In the genomic region with DNA sequence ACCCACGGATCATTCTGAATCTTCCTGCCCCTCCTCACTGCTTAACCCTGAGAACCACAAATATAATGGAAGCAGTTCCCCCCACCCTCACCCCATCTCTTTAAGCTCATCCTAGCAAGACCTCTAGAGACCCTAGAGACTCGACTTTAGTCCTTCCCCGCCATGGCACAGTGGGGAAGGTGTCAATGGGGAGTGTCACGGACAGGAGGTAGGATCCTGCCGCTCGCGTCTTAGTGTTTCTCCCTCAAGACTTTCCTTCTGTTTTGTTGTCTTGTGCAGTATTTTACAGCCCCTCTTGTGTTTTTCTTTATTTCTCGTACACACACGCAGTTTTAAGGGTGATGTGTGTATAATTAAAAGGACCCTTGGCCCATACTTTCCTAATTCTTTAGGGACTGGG, we compare ENCODE assay signal across 8 cellular contexts. TPM values are rescaled to one million over a fixed set of nuclear protein-coding genes. Genes with fewer than 3 reads are reported as not detected.
DNase-seq lines count a peak whose midpoint lies in the region; ATAC-seq and TF ChIP-seq lines count a peak whose summit lies in the region.

No MANE protein-coding gene starts in this region.

- H3K36me3 ChIP-seq in heart right ventricle (peaks cover 0 to 63% (median 16%) of the 10 kb centered on the region in 9 donors), mammary epithelial cell (ENCODE audit: insufficient read depth, low read length) (peaks cover 3% of the 10 kb centered on the region), muscle layer of colon (ENCODE audit: insufficient read depth, low read length) (peaks cover 32% of the 10 kb centered on the region), uterus (no peaks in the 10 kb centered on the region)

- CTCF ChIA-PET in mammary epithelial cell (lab: Charles Lee; ENCODE audit: low non-redundant PET) = interaction anchor here (1.0 kb wide), 1 partner anchor 13 kb away, joined by 5 read pairs; no protein-coding TSS in a partner anchor

- H3K9ac ChIP-seq in mammary epithelial cell (ENCODE audit: insufficient read depth, low read length) = peak overlapping the region; percentile 18
- H3K9ac ChIP-seq in muscle layer of colon (ENCODE audit: low read length) = peak overlapping the region; percentile 96

- WGBS in heart right ventricle, 2 donors = 82 to 84% methylated on average over 9 of the region's 9 CpGs
- WGBS in mammary epithelial cell (ENCODE audit: low coverage, missing lambda C conversion rate) = 82% methylated on average over 8 of the region's 9 CpGs

- H3K27ac ChIP-seq in heart right ventricle = peak overlapping the region in 9 of 10 donors; percentile 92 to 99 (median 97)
- H3K27ac ChIP-seq in mammary epithelial cell (ENCODE audit: insufficient read depth, low read depth, low read length) = peak overlapping the region; percentile 87
- H3K27ac ChIP-seq in muscle layer of colon (ENCODE audit: low read depth, low read length) = peak overlapping the region; percentile 88
- peak overlapping the region; percentile 93 to 95 for H3K27ac ChIP-seq in uterus

- no peak for TF ChIP-seq POLR2A in uterus (IDR thresholded peaks at IDR 0.05)

- intact Hi-C loops in heart right ventricle (cut with DNase I) (loop anchor here in 2 of 10 donors (5.0 kb wide), 2 partner anchors 50 to 70 kb away; no protein-coding TSS in a partner anchor), cardiac septum (cut with DNase I) (loop anchor here (1.0 kb wide), 1 partner anchor 18 kb away; a partner anchor contains a TSS), mammary epithelial cell (cut with micrococcal nuclease) (loop anchor here (10.0 kb wide), 1 partner anchor 277 kb away; a partner anchor contains a TSS), uterus (cut with DNase I; ENCODE audit: low total_unique reads) (no loop called here)

- peaks cover 3 to 35% (median 18%) of the 10 kb centered on the region in 9 donors for H3K4me1 ChIP-seq in heart right ventricle
- H3K4me1 ChIP-seq in mammary epithelial cell (ENCODE audit: insufficient read depth, low read length) = peaks cover 15% of the 10 kb centered on the region
- H3K4me1 ChIP-seq in muscle layer of colon (ENCODE audit: insufficient read depth, low read length) = peaks cover 14% of the 10 kb centered on the region
- H3K4me1 ChIP-seq in uterus = peaks cover 0 to 3% of the 10 kb centered on the region in 2 donors

- no TSS peak for BruUV-seq in mammary epithelial cell (replicated peaks; lab: Mats Ljungman, UMichigan)

- peak overlapping the region; percentile 87 for H2AFZ ChIP-seq in mammary epithelial cell (ENCODE audit: low read depth, low read length)

- peak overlapping the region in 8 of 10 donors; percentile 52 to 84 (median 67) for H3K4me3 ChIP-seq in heart right ventricle
- peak overlapping the region in 2 of 3 experiments; percentile 44 to 53 for H3K4me3 ChIP-seq in mammary epithelial cell (replicated peaks in 1 of 3; ENCODE audit: insufficient read depth in 1 of 3, low read depth in 2 of 3, low read length in 3 of 3)
- peak overlapping the region in 1 of 2 donors; percentile 83 for H3K4me3 ChIP-seq in muscle layer of colon (ENCODE audit: low read depth in 1 of 2, low read length in 2 of 2)
- peak overlapping the region in 1 of 2 donors; percentile 63 for H3K4me3 ChIP-seq in uterus

- no peak for TF ChIP-seq CTCF in heart right ventricle (IDR thresholded peaks at IDR 0.05)
- TF ChIP-seq CTCF in mammary epithelial cell (conservative IDR thresholded peaks at IDR 0.05 in 1 of 2, IDR thresholded peaks at IDR 0.05 in 1 of 2; ENCODE audit: extremely low read depth in 1 of 2, insufficient read depth in 1 of 2, low read depth in 1 of 2, low read length in 2 of 2) = no peak
- no peak for TF ChIP-seq CTCF in uterus (IDR thresholded peaks at IDR 0.05)

- H3K79me2 ChIP-seq in mammary epithelial cell (ENCODE audit: insufficient read depth, low read length) = peaks cover 10% of the 10 kb centered on the region

- H3K9me3 ChIP-seq in heart right ventricle = no peaks in the 10 kb centered on the region
- no peaks in the 10 kb centered on the region for H3K9me3 ChIP-seq in mammary epithelial cell (replicated peaks; ENCODE audit: insufficient read depth, low read length)
- no peaks in the 10 kb centered on the region for H3K9me3 ChIP-seq in muscle layer of colon (ENCODE audit: low read length)
- no peaks in the 10 kb centered on the region for H3K9me3 ChIP-seq in uterus

- dilution Hi-C loops in mammary epithelial cell (cut with HindIII; ENCODE audit: low sequenced_read_pairs) = no loop called here

- ATAC-seq in heart right ventricle (no peak), HG03045 (IDR thresholded peaks at IDR 0.05; ENCODE audit: unreplicated experiment) (no peak), HG03039 (IDR thresholded peaks at IDR 0.05; ENCODE audit: unreplicated experiment) (no peak), HG02642 (IDR thresholded peaks at IDR 0.05; ENCODE audit: poor library complexity, unreplicated experiment) (no peak)

- in situ Hi-C loops in mammary epithelial cell (cut with MboI; ENCODE audit: low sequenced_read_pairs in 2 of 2) = no loop called here

- H4K20me1 ChIP-seq in mammary epithelial cell (ENCODE audit: insufficient read depth, low read length) = no peaks in the 10 kb centered on the region

- no peaks in the 10 kb centered on the region for H3K27me3 ChIP-seq in heart right ventricle
- H3K27me3 ChIP-seq in mammary epithelial cell (ENCODE audit: insufficient read depth, low read length) = no peaks in the 10 kb centered on the region
- no peaks in the 10 kb centered on the region for H3K27me3 ChIP-seq in muscle layer of colon (ENCODE audit: control insufficient read depth in 1 of 2, insufficient read depth in 2 of 2, low read length in 2 of 2)
- no peaks in the 10 kb centered on the region for H3K27me3 ChIP-seq in uterus

- DNase-seq in heart right ventricle (no peak), cardiac septum (ENCODE audit: low spot score) (no peak), mammary epithelial cell (no peak), uterus (no peak)

- H3K4me2 ChIP-seq in mammary epithelial cell (ENCODE audit: insufficient read depth, low read depth, low read length) = peak overlapping the region; percentile 98

RNA-seq across cellular contexts. Expression of a gene that starts 0.7 kb away (rescaled TPM):
- total RNA-seq in heart right ventricle = 10 to 100 TPM; 55.9 to 87.3 (median 66.4) TPM
- 100 to 1,000 TPM in 1 of 2 donors, 10 to 100 TPM in 1; 92.0 to 122 TPM for polyA plus RNA-seq in heart right ventricle
- 54.3 TPM for total RNA-seq in cardiac septum
- 10 to 100 TPM; 23.8 to 33.2 TPM for total RNA-seq in mammary epithelial cell
- 53.0 TPM for polyA plus RNA-seq in mammary epithelial cell
- polyA minus RNA-seq in mammary epithelial cell = 15.9 TPM
- 10 to 100 TPM; 45.2 to 61.3 (median 46.0) TPM for total RNA-seq in uterus

RNA-seq across cellular contexts. Expression of a gene that starts 18.2 kb away (rescaled TPM):
- total RNA-seq in heart right ventricle (10 to 100 TPM; 15.4 to 26.0 (median 20.1) TPM), cardiac septum (15.4 TPM), mammary epithelial cell (10 to 100 TPM; 15.8 to 18.5 TPM), uterus (10 to 100 TPM in 2 of 4 donors, 1 to 10 TPM in 2; 5.9 to 26.9 (median 11.1) TPM)
- polyA plus RNA-seq in heart right ventricle (10 to 100 TPM in 1 of 2 donors, 1 to 10 TPM in 1; 7.0 to 15.8 TPM), mammary epithelial cell (29.2 TPM)
- polyA minus RNA-seq in mammary epithelial cell = 25.3 TPM

RNA-seq across cellular contexts. Expression of a gene that starts 29.9 kb away (rescaled TPM):
- total RNA-seq in heart right ventricle = under 1 TPM in 7 of 10 donors, not detected in 3; 0.30 to 0.85 (median 0.52) TPM
- 1 to 10 TPM in 1 of 2 donors, under 1 TPM in 1; 0.39 to 1.3 TPM for polyA plus RNA-seq in heart right ventricle
- total RNA-seq in cardiac septum = 0.78 TPM
- total RNA-seq in mammary epithelial cell = not detected
- polyA plus RNA-seq in mammary epithelial cell = 0.29 TPM
- not detected for polyA minus RNA-seq in mammary epithelial cell
- total RNA-seq in uterus = 1 to 10 TPM in 1 of 4 donors, under 1 TPM in 2, not detected in 1; 0.29 to 4.2 (median 0.90) TPM

RNA-seq across cellular contexts. Expression of a gene that starts 35.7 kb away (rescaled TPM):
- total RNA-seq in heart right ventricle (1 to 10 TPM in 2 of 10 donors, under 1 TPM in 8; 0.44 to 1.2 (median 0.77) TPM), cardiac septum (2.6 TPM), mammary epithelial cell (1 to 10 TPM; 2.8 to 7.6 TPM), uterus (1 to 10 TPM in 2 of 4 donors, under 1 TPM in 1, not detected in 1; 0.51 to 1.2 (median 1.1) TPM)
- polyA plus RNA-seq in heart right ventricle (1 to 10 TPM in 1 of 2 donors, under 1 TPM in 1; 0.39 to 1.5 TPM), mammary epithelial cell (1.6 TPM)
- polyA minus RNA-seq in mammary epithelial cell = 1.2 TPM

RNA-seq across cellular contexts. Expression of a gene that starts 58.7 kb away (rescaled TPM):
- total RNA-seq in heart right ventricle (1 to 10 TPM in 9 of 10 donors, under 1 TPM in 1; 0.98 to 6.8 (median 1.8) TPM), cardiac septum (2.7 TPM), mammary epithelial cell (10 to 100 TPM in 1 of 2 donors, 1 to 10 TPM in 1; 3.5 to 10.6 TPM), uterus (1 to 10 TPM in 3 of 4 donors, not detected in 1; 3.1 to 8.2 (median 4.1) TPM)
- polyA plus RNA-seq in heart right ventricle (1 to 10 TPM; 1.1 to 2.0 TPM), mammary epithelial cell (6.7 TPM)
- polyA minus RNA-seq in mammary epithelial cell = 13.4 TPM
